In the genomic region with DNA sequence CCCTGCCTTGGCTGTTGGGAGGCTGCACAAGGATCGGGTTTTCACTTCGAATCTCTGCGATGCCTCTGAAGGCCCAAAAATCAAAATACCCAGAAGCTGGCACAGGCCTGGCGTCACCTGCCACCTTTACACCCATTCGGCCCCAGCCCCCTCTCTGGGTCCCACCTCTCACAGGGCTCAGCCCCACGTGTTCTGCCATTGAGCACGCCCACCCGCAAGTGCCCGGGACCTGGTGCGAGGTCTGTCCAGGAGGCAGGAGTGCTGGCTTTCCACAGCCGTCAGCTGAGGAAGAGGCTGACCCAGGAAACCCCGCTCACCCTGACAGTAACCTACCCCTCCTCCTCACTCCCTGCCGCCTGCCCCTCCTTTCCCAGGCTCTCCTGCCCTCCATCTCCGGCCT, we compare ENCODE assay signal across 1 cellular context.
TF ChIP-seq lines count a peak whose summit lies in the region.

No MANE protein-coding gene starts in this region.

TF ChIP-seq in WTC11, 78 proteins besides CTCF, POLR2A, EP300 and RAD21 (continued from another document):
- TF ChIP-seq CREM (CRISPR knock-in tag; IDR thresholded peaks at IDR 0.05), result no peak
- no peak for TF ChIP-seq ZNF219 (CRISPR knock-in tag; IDR thresholded peaks at IDR 0.05; ENCODE audit: borderline replicate concordance)
- TF ChIP-seq ZNF425 (CRISPR knock-in tag; conservative IDR thresholded peaks at IDR 0.05), result no peak
- TF ChIP-seq NR3C1 (CRISPR knock-in tag; conservative IDR thresholded peaks at IDR 0.05; ENCODE audit: low read depth), result no peak
TF ChIP-seq in WTC11: peak in this region for 0.
